Comparison of ENCODE assay signal across 1 cellular context in the genomic region with DNA sequence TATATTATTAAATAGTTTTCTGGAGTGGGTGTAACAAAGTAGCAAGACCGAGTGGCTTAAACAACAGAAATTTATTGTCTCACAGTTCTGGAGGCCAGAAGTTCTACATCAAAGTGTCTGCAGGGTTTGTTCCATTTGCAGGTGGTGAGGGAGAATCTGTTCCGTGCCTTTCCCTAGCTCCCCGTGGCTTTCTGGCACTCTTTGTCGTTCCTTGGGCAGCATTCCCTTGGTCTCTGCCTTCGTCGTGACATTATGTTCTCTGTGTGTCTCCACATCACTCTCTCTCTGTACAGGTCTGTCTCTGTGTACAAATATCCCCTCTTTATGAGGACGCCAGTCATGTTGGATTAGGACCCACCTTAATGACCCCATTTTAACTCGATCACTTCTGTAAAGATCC.
TF ChIP-seq lines count a peak whose summit lies in the region.

No MANE protein-coding gene starts in this region.

TF ChIP-seq in GM23338, 12 proteins besides CTCF, POLR2A, EP300 and RAD21 (continued from another document):
- TF ChIP-seq, protein P1, sequence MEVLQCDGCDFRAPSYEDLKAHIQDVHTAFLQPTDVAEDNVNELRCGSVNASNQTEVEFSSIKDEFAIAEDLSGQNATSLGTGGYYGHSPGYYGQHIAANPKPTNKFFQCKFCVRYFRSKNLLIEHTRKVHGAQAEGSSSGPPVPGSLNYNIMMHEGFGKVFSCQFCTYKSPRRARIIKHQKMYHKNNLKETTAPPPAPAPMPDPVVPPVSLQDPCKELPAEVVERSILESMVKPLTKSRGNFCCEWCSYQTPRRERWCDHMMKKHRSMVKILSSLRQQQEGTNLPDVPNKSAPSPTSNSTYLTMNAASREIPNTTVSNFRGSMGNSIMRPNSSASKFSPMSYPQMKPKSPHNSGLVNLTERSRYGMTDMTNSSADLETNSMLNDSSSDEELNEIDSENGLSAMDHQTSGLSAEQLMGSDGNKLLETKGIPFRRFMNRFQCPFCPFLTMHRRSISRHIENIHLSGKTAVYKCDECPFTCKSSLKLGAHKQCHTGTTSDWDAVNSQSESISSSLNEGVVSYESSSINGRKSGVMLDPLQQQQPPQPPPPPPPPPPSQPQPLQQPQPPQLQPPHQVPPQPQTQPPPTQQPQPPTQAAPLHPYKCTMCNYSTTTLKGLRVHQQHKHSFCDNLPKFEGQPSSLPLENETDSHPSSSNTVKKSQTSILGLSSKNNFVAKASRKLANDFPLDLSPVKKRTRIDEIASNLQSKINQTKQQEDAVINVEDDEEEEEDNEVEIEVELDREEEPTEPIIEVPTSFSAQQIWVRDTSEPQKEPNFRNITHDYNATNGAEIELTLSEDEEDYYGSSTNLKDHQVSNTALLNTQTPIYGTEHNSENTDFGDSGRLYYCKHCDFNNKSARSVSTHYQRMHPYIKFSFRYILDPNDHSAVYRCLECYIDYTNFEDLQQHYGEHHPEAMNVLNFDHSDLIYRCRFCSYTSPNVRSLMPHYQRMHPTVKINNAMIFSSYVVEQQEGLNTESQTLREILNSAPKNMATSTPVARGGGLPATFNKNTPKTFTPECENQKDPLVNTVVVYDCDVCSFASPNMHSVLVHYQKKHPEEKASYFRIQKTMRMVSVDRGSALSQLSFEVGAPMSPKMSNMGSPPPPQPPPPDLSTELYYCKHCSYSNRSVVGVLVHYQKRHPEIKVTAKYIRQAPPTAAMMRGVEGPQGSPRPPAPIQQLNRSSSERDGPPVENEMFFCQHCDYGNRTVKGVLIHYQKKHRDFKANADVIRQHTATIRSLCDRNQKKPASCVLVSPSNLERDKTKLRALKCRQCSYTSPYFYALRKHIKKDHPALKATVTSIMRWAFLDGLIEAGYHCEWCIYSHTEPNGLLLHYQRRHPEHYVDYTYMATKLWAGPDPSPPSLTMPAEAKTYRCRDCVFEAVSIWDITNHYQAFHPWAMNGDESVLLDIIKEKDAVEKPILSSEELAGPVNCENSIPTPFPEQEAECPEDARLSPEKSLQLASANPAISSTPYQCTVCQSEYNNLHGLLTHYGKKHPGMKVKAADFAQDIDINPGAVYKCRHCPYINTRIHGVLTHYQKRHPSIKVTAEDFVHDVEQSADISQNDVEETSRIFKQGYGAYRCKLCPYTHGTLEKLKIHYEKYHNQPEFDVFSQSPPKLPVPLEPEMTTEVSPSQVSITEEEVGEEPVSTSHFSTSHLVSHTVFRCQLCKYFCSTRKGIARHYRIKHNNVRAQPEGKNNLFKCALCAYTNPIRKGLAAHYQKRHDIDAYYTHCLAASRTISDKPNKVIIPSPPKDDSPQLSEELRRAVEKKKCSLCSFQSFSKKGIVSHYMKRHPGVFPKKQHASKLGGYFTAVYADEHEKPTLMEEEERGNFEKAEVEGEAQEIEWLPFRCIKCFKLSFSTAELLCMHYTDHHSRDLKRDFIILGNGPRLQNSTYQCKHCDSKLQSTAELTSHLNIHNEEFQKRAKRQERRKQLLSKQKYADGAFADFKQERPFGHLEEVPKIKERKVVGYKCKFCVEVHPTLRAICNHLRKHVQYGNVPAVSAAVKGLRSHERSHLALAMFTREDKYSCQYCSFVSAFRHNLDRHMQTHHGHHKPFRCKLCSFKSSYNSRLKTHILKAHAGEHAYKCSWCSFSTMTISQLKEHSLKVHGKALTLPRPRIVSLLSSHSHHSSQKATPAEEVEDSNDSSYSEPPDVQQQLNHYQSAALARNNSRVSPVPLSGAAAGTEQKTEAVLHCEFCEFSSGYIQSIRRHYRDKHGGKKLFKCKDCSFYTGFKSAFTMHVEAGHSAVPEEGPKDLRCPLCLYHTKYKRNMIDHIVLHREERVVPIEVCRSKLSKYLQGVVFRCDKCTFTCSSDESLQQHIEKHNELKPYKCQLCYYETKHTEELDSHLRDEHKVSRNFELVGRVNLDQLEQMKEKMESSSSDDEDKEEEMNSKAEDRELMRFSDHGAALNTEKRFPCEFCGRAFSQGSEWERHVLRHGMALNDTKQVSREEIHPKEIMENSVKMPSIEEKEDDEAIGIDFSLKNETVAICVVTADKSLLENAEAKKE (CRISPR knock-in tag; IDR thresholded peaks at IDR 0.05) = no peak
- TF ChIP-seq NANOG (IDR thresholded peaks at IDR 0.05; ENCODE audit: borderline replicate concordance) (no peak), ZNF114 (CRISPR knock-in tag; IDR thresholded peaks at IDR 0.05) (no peak), EZH2phosphoT487 (IDR thresholded peaks at IDR 0.05; ENCODE audit: unreplicated experiment) (no peak), ZNF331 (CRISPR knock-in tag; IDR thresholded peaks at IDR 0.05; ENCODE audit: low read depth) (no peak), CREB1 (CRISPR knock-in tag; IDR thresholded peaks at IDR 0.05; ENCODE audit: low read depth) (no peak), JUNB (IDR thresholded peaks at IDR 0.05; ENCODE audit: unreplicated experiment) (no peak), EZH2 (IDR thresholded peaks at IDR 0.05; ENCODE audit: low read depth, unreplicated experiment) (no peak), STAT1 (IDR thresholded peaks at IDR 0.05; ENCODE audit: unreplicated experiment) (no peak), POLR2AphosphoS5 (IDR thresholded peaks at IDR 0.05; ENCODE audit: low read depth) (no peak)
- TF ChIP-seq, protein P2, sequence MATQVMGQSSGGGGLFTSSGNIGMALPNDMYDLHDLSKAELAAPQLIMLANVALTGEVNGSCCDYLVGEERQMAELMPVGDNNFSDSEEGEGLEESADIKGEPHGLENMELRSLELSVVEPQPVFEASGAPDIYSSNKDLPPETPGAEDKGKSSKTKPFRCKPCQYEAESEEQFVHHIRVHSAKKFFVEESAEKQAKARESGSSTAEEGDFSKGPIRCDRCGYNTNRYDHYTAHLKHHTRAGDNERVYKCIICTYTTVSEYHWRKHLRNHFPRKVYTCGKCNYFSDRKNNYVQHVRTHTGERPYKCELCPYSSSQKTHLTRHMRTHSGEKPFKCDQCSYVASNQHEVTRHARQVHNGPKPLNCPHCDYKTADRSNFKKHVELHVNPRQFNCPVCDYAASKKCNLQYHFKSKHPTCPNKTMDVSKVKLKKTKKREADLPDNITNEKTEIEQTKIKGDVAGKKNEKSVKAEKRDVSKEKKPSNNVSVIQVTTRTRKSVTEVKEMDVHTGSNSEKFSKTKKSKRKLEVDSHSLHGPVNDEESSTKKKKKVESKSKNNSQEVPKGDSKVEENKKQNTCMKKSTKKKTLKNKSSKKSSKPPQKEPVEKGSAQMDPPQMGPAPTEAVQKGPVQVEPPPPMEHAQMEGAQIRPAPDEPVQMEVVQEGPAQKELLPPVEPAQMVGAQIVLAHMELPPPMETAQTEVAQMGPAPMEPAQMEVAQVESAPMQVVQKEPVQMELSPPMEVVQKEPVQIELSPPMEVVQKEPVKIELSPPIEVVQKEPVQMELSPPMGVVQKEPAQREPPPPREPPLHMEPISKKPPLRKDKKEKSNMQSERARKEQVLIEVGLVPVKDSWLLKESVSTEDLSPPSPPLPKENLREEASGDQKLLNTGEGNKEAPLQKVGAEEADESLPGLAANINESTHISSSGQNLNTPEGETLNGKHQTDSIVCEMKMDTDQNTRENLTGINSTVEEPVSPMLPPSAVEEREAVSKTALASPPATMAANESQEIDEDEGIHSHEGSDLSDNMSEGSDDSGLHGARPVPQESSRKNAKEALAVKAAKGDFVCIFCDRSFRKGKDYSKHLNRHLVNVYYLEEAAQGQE (IDR thresholded peaks at IDR 0.05; ENCODE audit: unreplicated experiment) = no peak
TF ChIP-seq in GM23338: peak in this region for 0.
